In the genomic region with DNA sequence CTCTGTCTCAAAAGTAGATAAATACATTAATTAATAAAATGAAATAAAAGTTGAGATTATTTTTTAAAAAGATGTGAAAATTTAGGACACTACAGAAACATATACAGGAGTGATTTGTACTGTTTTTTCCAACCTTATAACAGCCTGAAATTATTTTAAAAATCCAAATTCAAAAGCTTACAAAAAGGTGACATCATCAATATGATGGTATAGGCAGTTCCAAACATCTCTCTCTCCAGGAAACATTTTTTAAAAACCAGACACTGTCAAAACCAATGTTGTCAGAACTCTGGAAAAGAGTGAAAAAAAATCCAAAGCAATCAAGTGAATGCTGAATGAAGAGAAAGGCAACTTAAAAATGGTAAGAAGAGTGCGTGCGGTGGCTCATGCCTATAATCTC, we compare ENCODE assay signal across 7 cellular contexts.
"Had no signal": no experiment of that assay in that cellular context is flagged by ENCODE, and none has a peak within 500 bp of the region (broad histone marks: within the 10 kb centered on the region; RNA-seq: fewer than 3 reads in every experiment).

No MANE protein-coding gene starts in this region.

- H3K9ac ChIP-seq: GM23248 had no signal

- H3K36me3 ChIP-seq: HAP-1 had no signal

- DNase-seq: GM23248, GOT3, H7, KG1 had no signal

- ATAC-seq: HCT116 had no signal

- H3K4me1 ChIP-seq: HAP-1 had no signal

- H3K9me3 ChIP-seq: HAP-1 had no signal

- H2AFZ ChIP-seq: GM23248 had no signal

- H3K4me3 ChIP-seq: GM23248, HAP-1 had no signal

- H3K27ac ChIP-seq: GM23248 had no signal

- FAIRE-seq: HTR-8/SVneo had no signal
